Comparison of ENCODE assay signal across 31 cellular contexts in the genomic region with DNA sequence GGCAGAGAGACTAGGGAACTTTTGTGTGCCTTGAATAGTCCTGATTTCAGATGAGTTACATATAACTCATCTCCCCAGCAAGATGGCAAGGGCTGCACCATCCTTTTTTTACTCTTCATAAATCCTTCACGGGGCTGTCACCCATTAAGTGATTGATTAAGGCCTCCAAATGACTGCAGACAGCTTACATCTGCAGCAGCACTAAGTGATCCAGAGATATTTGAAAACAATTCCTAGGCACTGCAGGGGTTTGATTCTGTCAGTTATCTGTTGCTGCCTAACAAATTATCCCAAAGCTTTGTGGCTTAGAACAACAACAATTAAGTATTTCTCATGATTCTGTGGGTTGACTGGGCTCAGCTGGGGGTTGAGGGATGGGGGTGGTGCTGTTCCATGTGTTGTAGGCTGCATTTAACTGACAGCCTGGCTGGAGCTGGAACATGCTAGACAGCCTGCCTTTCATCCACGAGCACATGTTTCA. TPM values are rescaled to one million over a fixed set of nuclear protein-coding genes. Genes with fewer than 3 reads are reported as not detected.
DNase-seq lines count a peak whose midpoint lies in the region; ATAC-seq, FAIRE-seq and TF ChIP-seq lines count a peak whose summit lies in the region.
"Had no signal": no experiment of that assay in that cellular context is flagged by ENCODE, and none has a peak within 500 bp of the region (broad histone marks: within the 10 kb centered on the region; RNA-seq: fewer than 3 reads in every experiment).

No MANE protein-coding gene starts in this region.

- H3K27me3 Mint-ChIP-seq in activated CD8-positive, alpha-beta T cell treated with anti-CD3 and anti-CD28 coated beads for 36 hours = no peaks in the 10 kb centered on the region
- H3K27me3 Mint-ChIP-seq in activated CD8-positive, alpha-beta T cell treated with anti-CD3 and anti-CD28 coated beads, Interleukin-2, amount 10 ng/mL, durations not matched to agents 7 days and 5 days (ENCODE audit: low read depth) = no peaks in the 10 kb centered on the region
- H3K27me3 Mint-ChIP-seq: activated T-helper 17 cell treated with anti-CD3 and anti-CD28 coated beads, Interleukin-2, amount 50 U/mL, for 72 hours had no signal

- H2AFZ ChIP-seq in MM.1S (ENCODE audit: low read length) (no peak overlapping the region), K562 (ENCODE audit: low read depth, low read length) (no peak overlapping the region)
- H2AFZ ChIP-seq: parathyroid adenoma had no signal

- peaks cover 10% of the 10 kb centered on the region for H3K4me1 Mint-ChIP-seq in activated CD8-positive, alpha-beta T cell treated with anti-CD3 and anti-CD28 coated beads for 36 hours (ENCODE audit: low read depth)
- peaks cover 11% of the 10 kb centered on the region for H3K4me1 Mint-ChIP-seq in activated CD8-positive, alpha-beta T cell treated with anti-CD3 and anti-CD28 coated beads, Interleukin-2, amount 10 ng/mL, durations not matched to agents 7 days and 5 days (ENCODE audit: low read depth)
- no peaks in the 10 kb centered on the region for H3K4me1 Mint-ChIP-seq in stimulated activated effector memory CD8-positive, alpha-beta T cell treated with anti-CD3 and anti-CD28 coated beads, Interleukin-12 subunit alpha, Interleukin-12 subunit beta, amount 100 ng/mL, for 72 hours

- H4K20me1 ChIP-seq in MM.1S (ENCODE audit: insufficient read depth, low read length) (no peaks in the 10 kb centered on the region), K562 (replicated peaks; ENCODE audit: control insufficient read depth, insufficient read depth, low read length) (no peaks in the 10 kb centered on the region)

- H3K9me3 Mint-ChIP-seq in activated CD8-positive, alpha-beta T cell treated with anti-CD3 and anti-CD28 coated beads for 36 hours = peaks cover 2% of the 10 kb centered on the region
- H3K9me3 Mint-ChIP-seq in activated CD8-positive, alpha-beta T cell treated with anti-CD3 and anti-CD28 coated beads, Interleukin-2, amount 10 ng/mL, durations not matched to agents 7 days and 5 days (ENCODE audit: insufficient read depth) = no peaks in the 10 kb centered on the region
- peaks cover 3% of the 10 kb centered on the region for H3K9me3 Mint-ChIP-seq in stimulated activated effector memory CD8-positive, alpha-beta T cell treated with anti-CD3 and anti-CD28 coated beads, Interleukin-12 subunit alpha, Interleukin-12 subunit beta, amount 100 ng/mL, for 72 hours
- H3K9me3 Mint-ChIP-seq: activated T-helper 17 cell treated with anti-CD3 and anti-CD28 coated beads, Interleukin-2, amount 50 U/mL, for 72 hours had no signal

- TF ChIP-seq POLR2A in K562 (conservative IDR thresholded peaks at IDR 0.05) = no peak

- WGBS in K562 (ENCODE audit: insufficient coverage, low coverage, missing lambda C conversion rate) = 83% methylated on average over 2 of the region's 2 CpGs

- H3K9me3 ChIP-seq in MM.1S (replicated peaks; ENCODE audit: insufficient read depth, low read length) (no peaks in the 10 kb centered on the region), K562 (replicated peaks; ENCODE audit: control insufficient read depth, insufficient read depth, low read depth, low read length) (no peaks in the 10 kb centered on the region), HAP-1 (no peaks in the 10 kb centered on the region)
- H3K9me3 ChIP-seq: gastrocnemius medialis, spleen, tibial nerve had no signal

- H3K27me3 ChIP-seq in MM.1S (replicated peaks; ENCODE audit: insufficient read depth, low read length) (no peaks in the 10 kb centered on the region), K562 (ENCODE audit: control insufficient read depth in 2 of 2, insufficient read depth in 2 of 2, low read length in 2 of 2) (no peaks in the 10 kb centered on the region), HAP-1 (ENCODE audit: low read depth) (no peaks in the 10 kb centered on the region)
- H3K27me3 ChIP-seq: BLaER1, gastrocnemius medialis, spleen, tibial nerve had no signal

- H3K9ac ChIP-seq in MM.1S (ENCODE audit: low read length) (no peak overlapping the region), K562 (ENCODE audit: insufficient read depth in 1 of 2, low read depth in 2 of 2, low read length in 2 of 2) (no peak overlapping the region)
- H3K9ac ChIP-seq: BLaER1, parathyroid adenoma had no signal

- TF ChIP-seq CTCF in activated CD8-positive, alpha-beta T cell treated with anti-CD3 and anti-CD28 coated beads for 36 hours (IDR thresholded peaks at IDR 0.05) = no peak
- no peak for TF ChIP-seq CTCF in MM.1S (IDR thresholded peaks at IDR 0.05; ENCODE audit: low read length)
- TF ChIP-seq CTCF in K562 (IDR thresholded peaks at IDR 0.05 in 2 of 3, conservative IDR thresholded peaks at IDR 0.05 in 1 of 3; ENCODE audit: insufficient read depth in 2 of 3, low read depth in 1 of 3, low read length in 3 of 3) = no peak

- H3K9me2 ChIP-seq in MM.1S (replicated peaks; ENCODE audit: insufficient read depth, low read length) = no peaks in the 10 kb centered on the region

- H3K36me3 ChIP-seq in MM.1S (replicated peaks; ENCODE audit: insufficient read depth, low read length) = peaks cover 11% of the 10 kb centered on the region; the same call in 1 of the 2 replicates
- peaks cover 83% of the 10 kb centered on the region for H3K36me3 ChIP-seq in K562 (ENCODE audit: control insufficient read depth, insufficient read depth, low read length)
- peaks cover 72% of the 10 kb centered on the region for H3K36me3 ChIP-seq in HAP-1 (replicated peaks)

- intact Hi-C loops in activated CD8-positive, alpha-beta T cell treated with anti-CD3 and anti-CD28 coated beads for 36 hours (cut with micrococcal nuclease) = no loop called here
- intact Hi-C loops in K562 (cut with micrococcal nuclease) = no loop called here

- H3K4me1 ChIP-seq in MM.1S (ENCODE audit: low read length) (peaks cover 34% of the 10 kb centered on the region), K562 (replicated peaks in 1 of 2; ENCODE audit: control insufficient read depth in 2 of 2, insufficient read depth in 2 of 2, low read length in 2 of 2) (no peaks in the 10 kb centered on the region), HAP-1 (no peaks in the 10 kb centered on the region)

- ATAC-seq in activated CD8-positive, alpha-beta T cell treated with anti-CD3 and anti-CD28 coated beads for 36 hours = no peak
- ATAC-seq in activated CD8-positive, alpha-beta T cell treated with anti-CD3 and anti-CD28 coated beads, Interleukin-2, amount 10 ng/mL, durations not matched to agents 7 days and 5 days = no peak
- ATAC-seq in K562 = no peak
- ATAC-seq in stimulated activated effector memory CD8-positive, alpha-beta T cell treated with anti-CD3 and anti-CD28 coated beads, Interleukin-12 subunit alpha, Interleukin-12 subunit beta, amount 100 ng/mL, for 72 hours = no peak
- ATAC-seq: activated T-helper 17 cell treated with anti-CD3 and anti-CD28 coated beads, Interleukin-2, amount 50 U/mL, for 72 hours; gastrocnemius medialis; HepG2; left colon; Panc1; right cardiac atrium had no signal

- no peak for TF ChIP-seq EP300 in K562 (IDR thresholded peaks at IDR 0.05; ENCODE audit: low read length)

- H3K27ac Mint-ChIP-seq in activated CD8-positive, alpha-beta T cell treated with anti-CD3 and anti-CD28 coated beads for 36 hours = peak overlapping the region; percentile 5
- H3K27ac Mint-ChIP-seq in activated CD8-positive, alpha-beta T cell treated with anti-CD3 and anti-CD28 coated beads, Interleukin-2, amount 10 ng/mL, durations not matched to agents 7 days and 5 days = no peak overlapping the region
- peak overlapping the region; percentile 3 for H3K27ac Mint-ChIP-seq in stimulated activated effector memory CD8-positive, alpha-beta T cell treated with anti-CD3 and anti-CD28 coated beads, Interleukin-12 subunit alpha, Interleukin-12 subunit beta, amount 100 ng/mL, for 72 hours

- H3K4me3 ChIP-seq in MM.1S (ENCODE audit: low read length) (no peak overlapping the region), K562 (no peak overlapping the region), HAP-1 (no peak overlapping the region)
- H3K4me3 ChIP-seq: BLaER1, gastrocnemius medialis, spleen, tibial nerve had no signal

- peaks cover 8% of the 10 kb centered on the region; the same call in 1 of the 2 replicates for H3K79me2 ChIP-seq in MM.1S (ENCODE audit: low read length)
- H3K79me2 ChIP-seq in K562 (ENCODE audit: control insufficient read depth, insufficient read depth, low read length) = no peaks in the 10 kb centered on the region
- H3K79me2 ChIP-seq: parathyroid adenoma had no signal

- in situ Hi-C loops in K562 (cut with MboI) (no loop called here), HAP-1 (cut with MboI; ENCODE audit: low sequenced_read_pairs) (no loop called here)

- TF ChIP-seq RAD21 in K562 (CRISPR knock-in tag; conservative IDR thresholded peaks at IDR 0.05 in 1 of 2, IDR thresholded peaks at IDR 0.05 in 1 of 2) = no peak

- no peak overlapping the region for H3K4me3 Mint-ChIP-seq in activated CD8-positive, alpha-beta T cell treated with anti-CD3 and anti-CD28 coated beads for 36 hours
- no peak overlapping the region for H3K4me3 Mint-ChIP-seq in activated CD8-positive, alpha-beta T cell treated with anti-CD3 and anti-CD28 coated beads, Interleukin-2, amount 10 ng/mL, durations not matched to agents 7 days and 5 days
- H3K4me3 Mint-ChIP-seq in stimulated activated effector memory CD8-positive, alpha-beta T cell treated with anti-CD3 and anti-CD28 coated beads, Interleukin-12 subunit alpha, Interleukin-12 subunit beta, amount 100 ng/mL, for 72 hours = no peak overlapping the region
- H3K4me3 Mint-ChIP-seq: activated T-helper 17 cell treated with anti-CD3 and anti-CD28 coated beads, Interleukin-2, amount 50 U/mL, for 72 hours had no signal

- H3K4me2 ChIP-seq in MM.1S (ENCODE audit: low read depth, low read length) (no peak overlapping the region), K562 (ENCODE audit: insufficient read depth, low read length) (no peak overlapping the region)
- H3K4me2 ChIP-seq: BLaER1 had no signal

- peaks cover 54% of the 10 kb centered on the region for H3K36me3 Mint-ChIP-seq in activated CD8-positive, alpha-beta T cell treated with anti-CD3 and anti-CD28 coated beads for 36 hours (ENCODE audit: low read depth)
- H3K36me3 Mint-ChIP-seq in activated CD8-positive, alpha-beta T cell treated with anti-CD3 and anti-CD28 coated beads, Interleukin-2, amount 10 ng/mL, durations not matched to agents 7 days and 5 days (ENCODE audit: low read depth) = peaks cover 79% of the 10 kb centered on the region
- peaks cover 99% of the 10 kb centered on the region for H3K36me3 Mint-ChIP-seq in stimulated activated effector memory CD8-positive, alpha-beta T cell treated with anti-CD3 and anti-CD28 coated beads, Interleukin-12 subunit alpha, Interleukin-12 subunit beta, amount 100 ng/mL, for 72 hours

- H3K27ac ChIP-seq in MM.1S (ENCODE audit: low read length) (peak overlapping the region; percentile 85; the same call in 1 of the 2 replicates), K562 (ENCODE audit: extremely low read depth, low read depth, low read length) (no peak overlapping the region)
- H3K27ac ChIP-seq: BLaER1, gastrocnemius medialis, parathyroid adenoma, spleen, tibial nerve had no signal

- FAIRE-seq in K562 (lab: Jason Lieb, UNC) = no peak
- FAIRE-seq: HepG2 had no signal

- H3K9me1 ChIP-seq in K562 (ENCODE audit: control insufficient read depth, insufficient read depth, low read length) = no peaks in the 10 kb centered on the region

- CTCF ChIA-PET in activated CD8-positive, alpha-beta T cell treated with anti-CD3 and anti-CD28 coated beads for 36 hours (lab: Charles Lee) = interaction anchor here (1.3 kb wide), 1 partner anchor 18 kb away, joined by 4 read pairs; no protein-coding TSS in a partner anchor
- CTCF ChIA-PET in activated CD8-positive, alpha-beta T cell treated with anti-CD3 and anti-CD28 coated beads, Interleukin-2, amount 10 ng/mL, durations not matched to agents 7 days and 5 days (lab: Charles Lee) = no interaction called here
- CTCF ChIA-PET in K562 (lab: Yijun Ruan, JAX; ENCODE audit: low intra/inter-chr PET ratio) = no interaction called here

- BruUV-seq in K562 (replicated peaks; lab: Mats Ljungman, UMichigan) = no TSS peak

- DNase-seq in activated CD8-positive, alpha-beta T cell treated with anti-CD3 and anti-CD28 coated beads for 36 hours = no peak
- DNase-seq in activated CD8-positive, alpha-beta T cell treated with anti-CD3 and anti-CD28 coated beads, Interleukin-2, amount 10 ng/mL, durations not matched to agents 7 days and 5 days = no peak
- DNase-seq in MM.1S = no peak
- DNase-seq in K562 (ENCODE audit: extremely low read depth in 1 of 4, low spot score in 3 of 4) = no peak
- no peak for DNase-seq in stimulated activated effector memory CD8-positive, alpha-beta T cell treated with anti-CD3 and anti-CD28 coated beads, Interleukin-12 subunit alpha, Interleukin-12 subunit beta, amount 100 ng/mL, for 72 hours (ENCODE audit: low spot score in 2 of 2)
- DNase-seq in dedifferentiated amniotic fluid mesenchymal stem cell (ENCODE audit: extremely low spot score) = no peak
- DNase-seq in kidney tubule cell (ENCODE audit: low spot score) = no peak
- DNase-seq in HAP-1 (ENCODE audit: low spot score in 2 of 2) = no peak
- DNase-seq: activated CD4-positive, alpha-beta T cell treated with anti-CD3 and anti-CD28 coated beads, Interleukin-2, amount 50 U/mL, for 4 hours; activated CD8-positive, alpha-beta memory T cell treated with anti-CD3 and anti-CD28 coated beads, Interleukin-2, amount 50 U/mL, for 4 hours; activated naive CD4-positive, alpha-beta T cell treated with anti-CD3 and anti-CD28 coated beads, Interleukin-2, amount 50 U/mL, for 16 hours; central memory CD4-positive, alpha-beta T cell; COR-L47; gastrocnemius medialis; hippocampal formation; left colon; mammary epithelial cell; NCI-H524; right cardiac atrium; SHP77 treated with DMSO at 0.1 percent for 48 hours; spleen; SW 1271; T1000 had no signal

- peaks cover 19% of the 10 kb centered on the region for H3F3A ChIP-seq in MM.1S (ENCODE audit: insufficient read depth, low read length)

- POLR2A ChIA-PET in activated CD8-positive, alpha-beta T cell treated with anti-CD3 and anti-CD28 coated beads for 36 hours (lab: Charles Lee) = no interaction called here
- POLR2A ChIA-PET in activated CD8-positive, alpha-beta T cell treated with anti-CD3 and anti-CD28 coated beads, Interleukin-2, amount 10 ng/mL, durations not matched to agents 7 days and 5 days (lab: Charles Lee) = no interaction called here
- POLR2A ChIA-PET in K562 (lab: Yijun Ruan, JAX) = interaction anchor here (0.7 to 1.1 kb wide), 3 partner anchors 13 to 55 kb away, joined by 3 to 4 read pairs (median 3); no protein-coding TSS in a partner anchor

RNA-seq across cellular contexts. Expression of a gene that starts 19.3 kb away (rescaled TPM):
- total RNA-seq in activated CD8-positive, alpha-beta T cell treated with anti-CD3 and anti-CD28 coated beads for 36 hours = not detected
- total RNA-seq in activated CD8-positive, alpha-beta T cell treated with anti-CD3 and anti-CD28 coated beads, Interleukin-2, amount 10 ng/mL, durations not matched to agents 7 days and 5 days = not detected
- not detected in 2 replicates for total RNA-seq in K562 (2011; cell fraction: chromatin; rRNA removed; ENCODE audit: low replicate concordance)
- not detected in 2 replicates for total RNA-seq in K562 (2011; cell fraction: nucleolus; rRNA removed)
- total RNA-seq in K562 (2011; cell fraction: nucleoplasm; rRNA removed) = not detected in 2 replicates
- not detected in 2 replicates for total RNA-seq in K562 (2014; rRNA removed)
- total RNA-seq in K562 (2014; rRNA removed; fragmentation: Illumina TruSeq; extraction: Trizol) = not detected in 2 replicates
- total RNA-seq in K562 (2015; rRNA removed; fragmentation: Illumina TruSeq; extraction: Trizol) = not detected in 2 replicates
- not detected in 2 replicates for total RNA-seq in K562 (2021)
- polyA plus RNA-seq in K562 (2011; rRNA removed) = not detected in 2 replicates
- not detected in 2 replicates for polyA plus RNA-seq in K562 (2011; cell fraction: cytosol; rRNA removed)
- not detected in 2 replicates for polyA plus RNA-seq in K562 (2011; cell fraction: nucleus; rRNA removed)
- polyA plus RNA-seq in K562 (2012) = 0.22 TPM in 1 of 2 replicates, not detected in the other
- not detected in 2 replicates for polyA plus RNA-seq in K562 (2014; fragmentation: Illumina TruSeq; extraction: Trizol)
- not detected for polyA plus RNA-seq in K562 (2014; fragmentation: Nextera tagmentation; extraction: Ambion mirVana)
- not detected in 2 replicates for polyA plus RNA-seq in K562 (2014; rRNA removed)
- polyA minus RNA-seq in K562 (2011; rRNA and poly(A)+ RNA removed) = not detected in 2 replicates
- polyA minus RNA-seq in K562 (2011; cell fraction: cytosol; rRNA and poly(A)+ RNA removed) = not detected in 2 replicates
- polyA minus RNA-seq in K562 (2011; cell fraction: nucleus; rRNA and poly(A)+ RNA removed) = not detected in 2 replicates
- total RNA-seq: dermis microvascular lymphatic vessel endothelial cell, gastrocnemius medialis, HepG2, left colon, mammary epithelial cell, right cardiac atrium, spleen, tibial nerve had no signal
- polyA plus RNA-seq: mammary epithelial cell, neural cell had no signal

RNA-seq across cellular contexts. Expression of a gene that starts 22.8 kb away (rescaled TPM):
- 10 to 100 TPM; 40.3 to 41.8 TPM for total RNA-seq in activated CD8-positive, alpha-beta T cell treated with anti-CD3 and anti-CD28 coated beads for 36 hours
- total RNA-seq in activated CD8-positive, alpha-beta T cell treated with anti-CD3 and anti-CD28 coated beads, Interleukin-2, amount 10 ng/mL, durations not matched to agents 7 days and 5 days = 10 to 100 TPM; 47.4 to 55.0 TPM
- 21.8 and 37.4 TPM in 2 replicates for total RNA-seq in K562 (2011; cell fraction: chromatin; rRNA removed; ENCODE audit: low replicate concordance)
- 12.5 and 17.1 TPM in 2 replicates for total RNA-seq in K562 (2011; cell fraction: nucleolus; rRNA removed)
- total RNA-seq in K562 (2011; cell fraction: nucleoplasm; rRNA removed) = 32.8 and 60.7 TPM in 2 replicates
- total RNA-seq in K562 (2014; rRNA removed) (23.4 and 26.5 TPM in 2 replicates), K562 (2014; rRNA removed; fragmentation: Illumina TruSeq; extraction: Trizol) (27.4 and 33.7 TPM in 2 replicates), K562 (2015; rRNA removed; fragmentation: Illumina TruSeq; extraction: Trizol) (27.0 and 28.4 TPM in 2 replicates), K562 (2021) (24.2 and 27.3 TPM in 2 replicates)
- polyA plus RNA-seq in K562 (2011; rRNA removed) (50.1 and 56.2 TPM in 2 replicates), K562 (2014; fragmentation: Illumina TruSeq; extraction: Trizol) (37.9 and 44.9 TPM in 2 replicates), K562 (2014; fragmentation: Nextera tagmentation; extraction: Ambion mirVana) (1 to 10 TPM; 6.3 to 9.2 TPM), K562 (2014; rRNA removed) (35.6 and 36.8 TPM in 2 replicates)
- polyA plus RNA-seq in K562 (2011; cell fraction: cytosol; rRNA removed) = 23.1 and 44.7 TPM in 2 replicates
- polyA plus RNA-seq in K562 (2011; cell fraction: nucleus; rRNA removed) = 21.1 and 30.9 TPM in 2 replicates
- 21.8 and 34.1 TPM in 2 replicates for polyA plus RNA-seq in K562 (2012)
- polyA minus RNA-seq in K562 (2011; rRNA and poly(A)+ RNA removed) = 52.7 and 52.8 TPM in 2 replicates
- polyA minus RNA-seq in K562 (2011; cell fraction: cytosol; rRNA and poly(A)+ RNA removed) = 17.8 and 27.0 TPM in 2 replicates
- polyA minus RNA-seq in K562 (2011; cell fraction: nucleus; rRNA and poly(A)+ RNA removed) = 11.3 and 19.3 TPM in 2 replicates

RNA-seq across cellular contexts. Expression of a gene that starts 27.9 kb away (rescaled TPM):
- 10 to 100 TPM; 39.6 to 41.6 TPM for total RNA-seq in activated CD8-positive, alpha-beta T cell treated with anti-CD3 and anti-CD28 coated beads for 36 hours
- 10 to 100 TPM; 81.4 to 85.1 TPM for total RNA-seq in activated CD8-positive, alpha-beta T cell treated with anti-CD3 and anti-CD28 coated beads, Interleukin-2, amount 10 ng/mL, durations not matched to agents 7 days and 5 days
- total RNA-seq in K562 (2011; cell fraction: chromatin; rRNA removed; ENCODE audit: low replicate concordance) = 29.8 and 54.9 TPM in 2 replicates
- 28.0 and 28.4 TPM in 2 replicates for total RNA-seq in K562 (2011; cell fraction: nucleolus; rRNA removed)
- 45.5 and 70.0 TPM in 2 replicates for total RNA-seq in K562 (2011; cell fraction: nucleoplasm; rRNA removed)
- total RNA-seq in K562 (2014; rRNA removed) (27.6 and 30.3 TPM in 2 replicates), K562 (2014; rRNA removed; fragmentation: Illumina TruSeq; extraction: Trizol) (39.7 and 42.8 TPM in 2 replicates), K562 (2015; rRNA removed; fragmentation: Illumina TruSeq; extraction: Trizol) (44.4 and 48.1 TPM in 2 replicates), K562 (2021) (36.4 and 37.3 TPM in 2 replicates)
- polyA plus RNA-seq in K562 (2011; rRNA removed) (39.9 and 40.2 TPM in 2 replicates), K562 (2014; fragmentation: Illumina TruSeq; extraction: Trizol) (39.5 and 49.0 TPM in 2 replicates), K562 (2014; fragmentation: Nextera tagmentation; extraction: Ambion mirVana) (1 to 10 TPM; 7.3 to 9.4 TPM), K562 (2014; rRNA removed) (24.9 and 28.0 TPM in 2 replicates)
- polyA plus RNA-seq in K562 (2011; cell fraction: cytosol; rRNA removed) = 13.1 and 23.9 TPM in 2 replicates
- 34.0 and 47.2 TPM in 2 replicates for polyA plus RNA-seq in K562 (2011; cell fraction: nucleus; rRNA removed)
- 22.4 and 35.0 TPM in 2 replicates for polyA plus RNA-seq in K562 (2012)
- polyA minus RNA-seq in K562 (2011; rRNA and poly(A)+ RNA removed) = 50.7 and 55.8 TPM in 2 replicates
- 21.3 and 30.0 TPM in 2 replicates for polyA minus RNA-seq in K562 (2011; cell fraction: cytosol; rRNA and poly(A)+ RNA removed)
- 25.3 and 42.8 TPM in 2 replicates for polyA minus RNA-seq in K562 (2011; cell fraction: nucleus; rRNA and poly(A)+ RNA removed)
